15 cellular contexts compared by ENCODE assay signal in genomic region chr7:82109288-82109687, GRCh38.
DNase-seq lines count a peak whose midpoint lies in the region; TF ChIP-seq lines count a peak whose summit lies in the region.
"Had no signal": no experiment of that assay in that cellular context is flagged by ENCODE, and none has a peak within 500 bp of the region (broad histone marks: within the 10 kb centered on the region; RNA-seq: fewer than 3 reads in every experiment).

No MANE protein-coding gene starts in this region.

- no peak overlapping the region for H2AK5ac ChIP-seq in mesenchymal stem cell (ENCODE audit: low read length, severe bottlenecking)

- no peak overlapping the region for H3K27ac ChIP-seq in mesenchymal stem cell (ENCODE audit: low read length, poor library complexity, severe bottlenecking)
- H3K27ac ChIP-seq: ovary had no signal

- H2BK5ac ChIP-seq in mesenchymal stem cell (ENCODE audit: low read depth, low read length, poor library complexity, severe bottlenecking) = no peak overlapping the region

- H3K14ac ChIP-seq in mesenchymal stem cell (ENCODE audit: low read length in 2 of 2) = no peak overlapping the region

- no peak overlapping the region for H3K18ac ChIP-seq in mesenchymal stem cell (ENCODE audit: low read depth in 1 of 2, low read length in 2 of 2)

- no peak overlapping the region for H2AFZ ChIP-seq in mesenchymal stem cell (ENCODE audit: low read depth, low read length)

- no peak overlapping the region for H3K23ac ChIP-seq in mesenchymal stem cell (ENCODE audit: low read length in 2 of 2)

- peak; percentile 58 for DNase-seq in EH (ENCODE audit: low read depth)
- DNase-seq in M059J (ENCODE audit: low read depth) = peak; percentile 74
- DNase-seq in cardiac fibroblast (ENCODE audit: low read depth in 2 of 2) = peak; percentile 80 to 87
- DNase-seq in mesenchymal stem cell = peak; percentile 31
- DNase-seq in NCI-H2029 (lab: John Stamatoyannopoulos, UW) = no peak
- no peak for DNase-seq in epidermal melanocyte (ENCODE audit: insufficient read length, low spot score)
- DNase-seq in pons (ENCODE audit: low spot score) = no peak
- no peak for DNase-seq in activated effector memory CD4-positive, alpha-beta T cell treated with anti-CD3 and anti-CD28 coated beads, Interleukin-2, amount 50 U/mL, for 16 hours
- DNase-seq: activated CD8-positive, alpha-beta T cell treated with anti-CD3 and anti-CD28 coated beads for 36 hours; activated naive CD4-positive, alpha-beta T cell; glutamatergic neuron; KG1; ovary; stimulated activated CD4-positive, alpha-beta T cell treated with anti-CD3 and anti-CD28 coated beads, Interleukin-2, amount 100 ng/mL, for 48 hours; stimulated activated naive CD4-positive, alpha-beta T cell treated with Interleukin-2 at 50 U/mL for 16 hours had no signal

- WGBS in mesenchymal stem cell = 40% methylated on average over 1 of the region's 1 CpG

- H3K36me3 ChIP-seq in mesenchymal stem cell (ENCODE audit: control insufficient read depth in 1 of 2, insufficient read depth in 2 of 2, low read depth in 1 of 2, low read length in 2 of 2) = no peaks in the 10 kb centered on the region
- H3K36me3 ChIP-seq: ovary had no signal

- H3K79me1 ChIP-seq in mesenchymal stem cell (replicated peaks; ENCODE audit: low read length, poor library complexity, severe bottlenecking) = no peaks in the 10 kb centered on the region

- H3K4me1 ChIP-seq in mesenchymal stem cell (ENCODE audit: control insufficient read depth, insufficient read depth, low read depth, low read length) = no peaks in the 10 kb centered on the region

- no peak overlapping the region for H4K91ac ChIP-seq in mesenchymal stem cell (ENCODE audit: low read length)

- no peak for TF ChIP-seq CTCF in cardiac fibroblast (IDR thresholded peaks at IDR 0.05; ENCODE audit: low read depth, low read length)

- H2BK120ac ChIP-seq in mesenchymal stem cell (ENCODE audit: low read depth, low read length) = no peak overlapping the region

- H3K9me3 ChIP-seq in mesenchymal stem cell (ENCODE audit: control insufficient read depth, low read length) = no peaks in the 10 kb centered on the region
- H3K9me3 ChIP-seq: ovary had no signal

- peak overlapping the region; percentile 67 for H3K9ac ChIP-seq in mesenchymal stem cell (ENCODE audit: low read length)

- no peak overlapping the region for H3K4me3 ChIP-seq in cardiac fibroblast (replicated peaks in 1 of 2; ENCODE audit: low read depth in 2 of 2, low read length in 2 of 2)
- H3K4me3 ChIP-seq in mesenchymal stem cell (ENCODE audit: insufficient read depth in 1 of 2, low read depth in 1 of 2, low read length in 2 of 2) = no peak overlapping the region
- H3K4me3 ChIP-seq: ovary had no signal

- H3K4ac ChIP-seq in mesenchymal stem cell (ENCODE audit: low read depth in 1 of 2, low read length in 2 of 2) = no peak overlapping the region

- H3K4me2 ChIP-seq in mesenchymal stem cell (ENCODE audit: low read length, poor library complexity, severe bottlenecking) = no peak overlapping the region

- no peak overlapping the region for H2BK12ac ChIP-seq in mesenchymal stem cell (ENCODE audit: low read length in 2 of 2)

- H4K8ac ChIP-seq in mesenchymal stem cell (ENCODE audit: low read length) = no peak overlapping the region

- no peaks in the 10 kb centered on the region for H3K27me3 ChIP-seq in mesenchymal stem cell (ENCODE audit: control insufficient read depth in 1 of 2, insufficient read depth in 1 of 2, low read length in 2 of 2)
- H3K27me3 ChIP-seq: ovary had no signal

- no peak overlapping the region for H2BK15ac ChIP-seq in mesenchymal stem cell (ENCODE audit: low read depth, poor library complexity, severe bottlenecking)

Comparison
In these comparisons a context has a peak if more than half of its experiments do, and no peak if none do; other contexts are left out.
1. DNase-seq: peak in EH (single experiment), M059J (single experiment), cardiac fibroblast (2 of 2) and mesenchymal stem cell (single experiment); none in NCI-H2029 (single experiment), epidermal melanocyte (single experiment), pons (single experiment) and activated effector memory CD4-positive, alpha-beta T cell treated with anti-CD3 and anti-CD28 coated beads, Interleukin-2, amount 50 U/mL, for 16 hours (single experiment).